In genomic region chr9:82188817-82189216, GRCh38 we compare ENCODE assay signal across 24 cellular contexts.
DNase-seq lines count a peak whose midpoint lies in the region; ATAC-seq and TF ChIP-seq lines count a peak whose summit lies in the region.
"Had no signal": no experiment of that assay in that cellular context is flagged by ENCODE, and none has a peak within 500 bp of the region (broad histone marks: within the 10 kb centered on the region; RNA-seq: fewer than 3 reads in every experiment).

No MANE protein-coding gene starts in this region.

- no peaks in the 10 kb centered on the region for H3K9me3 ChIP-seq in WERI-Rb-1 (ENCODE audit: severe bottlenecking)
- H3K9me3 ChIP-seq: adrenal gland, body of pancreas, SJCRH30, transverse colon had no signal

- no peaks in the 10 kb centered on the region for H3K27me3 ChIP-seq in WERI-Rb-1 (ENCODE audit: insufficient read depth, low read depth, severe bottlenecking)
- H3K27me3 ChIP-seq: adrenal gland, body of pancreas, neural progenitor cell, SJCRH30, transverse colon had no signal

- intact Hi-C loops in left colon (cut with DNase I, micrococcal nuclease), result no loop called here

- ATAC-seq in left colon, result peak; percentile 60
- ATAC-seq: body of pancreas had no signal

- in situ Hi-C loops in GM13976 (cut with MboI; ENCODE audit: low sequenced_read_pairs, unreplicated experiment), result no loop called here

- DNase-seq in COLO829 (ENCODE audit: low spot score) (peak; percentile 9), LNCaP clone FGC (ENCODE audit: low read depth) (no peak), WERI-Rb-1 (no peak), left colon (no peak), GM20000 (ENCODE audit: low spot score) (no peak), GM13976 (ENCODE audit: low spot score) (no peak)
- no peak for DNase-seq in stimulated activated naive CD4-positive, alpha-beta T cell treated with Interleukin-2 at 50 U/mL for 16 hours (lab: John Stamatoyannopoulos, UW)
- DNase-seq: ACHN; activated CD4-positive, alpha-beta T cell treated with anti-CD3 and anti-CD28 coated beads, Interleukin-2, amount 50 U/mL, for 4 hours; activated naive CD4-positive, alpha-beta T cell treated with anti-CD3 and anti-CD28 coated beads for 36 hours; adrenal gland; body of pancreas; DMS79 treated with DMSO at 0.1 percent for 48 hours; erythroblast; GF-D8; kidney glomerular epithelial cell; NCI-H2081 treated with DMSO at 0.1 percent for 48 hours; NCI-H446; SJCRH30; stimulated activated CD4-positive, alpha-beta T cell treated with anti-CD3 and anti-CD28 coated beads, Interleukin-1b, Interleukin-23, amount 100 ng/mL, for 48 hours; transverse colon had no signal

- no peak overlapping the region for H3K27ac ChIP-seq in WERI-Rb-1
- H3K27ac ChIP-seq: adrenal gland, body of pancreas, neural progenitor cell, parathyroid adenoma, SJCRH30, transverse colon had no signal

- H3K4me3 ChIP-seq in LNCaP clone FGC (ENCODE audit: low read depth, low read length) (no peak overlapping the region), WERI-Rb-1 (ENCODE audit: low read depth, low read length) (no peak overlapping the region)
- H3K4me3 ChIP-seq: adrenal gland, body of pancreas, neural progenitor cell, SJCRH30, smooth muscle cell, transverse colon had no signal

- TF ChIP-seq CTCF in LNCaP clone FGC (IDR thresholded peaks at IDR 0.05; ENCODE audit: control insufficient read depth, extremely low read depth, insufficient read depth) (peak; percentile 24; the same call in 1 of the 2 replicates), WERI-Rb-1 (IDR thresholded peaks at IDR 0.05; ENCODE audit: low read depth, low read length) (0 out of 2 replicates have a peak, but pooled peaks have one; percentile 5), GM20000 (IDR thresholded peaks at IDR 0.05; ENCODE audit: extremely low read depth, missing control alignments) (no peak), GM13976 (IDR thresholded peaks at IDR 0.05; ENCODE audit: borderline replicate concordance, control extremely low read depth, extremely low read depth, insufficient read depth, missing control alignments) (no peak)

- H3K36me3 ChIP-seq in WERI-Rb-1, result no peaks in the 10 kb centered on the region
- H3K36me3 ChIP-seq: adrenal gland, neural progenitor cell, SJCRH30, transverse colon had no signal

Comparison
In these comparisons a context has a peak if more than half of its experiments do, and no peak if none do; other contexts are left out.
1. CTCF ChIP-seq: peak in LNCaP clone FGC (single experiment) and WERI-Rb-1 (single experiment); none in GM20000 (single experiment) and GM13976 (single experiment).